ENCODE assay signal across 8 cellular contexts in the genomic region with DNA sequence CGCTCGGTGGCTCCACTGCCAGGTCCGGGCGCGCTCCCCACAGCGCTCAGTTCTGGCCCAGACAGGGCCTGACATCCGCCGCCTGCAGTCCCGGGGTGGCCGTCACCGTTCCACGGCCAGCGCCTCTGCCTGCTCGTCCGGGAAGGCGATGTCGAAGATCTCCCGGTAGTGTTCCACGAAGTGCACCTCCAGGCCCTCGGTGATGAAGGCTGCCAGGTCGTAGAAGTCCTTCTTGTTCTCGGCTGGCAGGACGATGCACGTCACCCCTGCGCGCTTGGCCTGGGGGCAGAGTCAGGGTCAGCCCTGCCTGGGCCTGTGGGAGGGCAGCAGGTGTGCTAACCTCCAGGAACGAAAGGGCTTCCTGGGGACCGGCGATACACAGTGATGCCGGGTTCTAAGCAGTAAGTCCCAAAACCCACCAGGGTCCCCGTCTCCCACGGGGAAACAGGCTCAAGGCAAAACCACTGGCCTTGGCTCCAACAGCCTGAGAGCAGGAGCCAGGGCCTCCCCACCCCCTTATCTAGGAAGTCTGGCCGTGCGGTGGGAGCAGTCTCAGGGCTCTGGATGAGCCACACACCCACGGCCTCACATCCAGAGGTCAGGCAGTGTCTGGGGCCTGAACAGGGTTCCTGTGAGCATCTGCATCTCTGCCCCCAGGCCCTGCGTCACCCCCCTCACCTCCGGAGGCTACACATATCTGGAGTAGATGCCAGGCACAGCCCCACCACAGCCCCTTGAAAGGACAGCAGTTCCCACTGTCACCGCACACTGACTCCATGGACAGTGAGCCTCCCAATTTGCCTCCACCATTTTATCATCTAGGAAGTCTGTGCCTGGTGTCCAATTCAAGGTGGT. TPM values are rescaled to one million over a fixed set of nuclear protein-coding genes. Genes with fewer than 3 reads are reported as not detected.
DNase-seq lines count a peak whose midpoint lies in the region; ATAC-seq, FAIRE-seq and TF ChIP-seq lines count a peak whose summit lies in the region.

No MANE protein-coding gene starts in this region.

- H3K9ac ChIP-seq in smooth muscle cell (ENCODE audit: low read depth): peak overlapping the region; percentile 88

- ATAC-seq in GM18873 (IDR thresholded peaks at IDR 0.05; ENCODE audit: low FRiP score, unreplicated experiment): no peak
- ATAC-seq in GM19324 (IDR thresholded peaks at IDR 0.05; ENCODE audit: low FRiP score, unreplicated experiment): no peak

- TF ChIP-seq POLR2A in GM12892 (IDR thresholded peaks at IDR 0.05; ENCODE audit: low read depth, low read length): peak; percentile 50; the same call in 1 of the 2 replicates

- H3K4me1 ChIP-seq in SJSA1 (replicated peaks): peaks cover 17% of the 10 kb centered on the region
- H3K4me1 ChIP-seq in esophagus (ENCODE audit: control insufficient read depth in 2 of 2, insufficient read depth in 2 of 2, low read length in 1 of 2): peaks cover 0 to 19% of the 10 kb centered on the region in 2 donors
- H3K4me1 ChIP-seq in smooth muscle cell (ENCODE audit: low read depth): peaks cover 10% of the 10 kb centered on the region

- H3K9me3 ChIP-seq in SJSA1 (replicated peaks) (0 out of 2 replicates have a peak, but pooled peaks cover 2% of the 10 kb centered on the region), esophagus (ENCODE audit: control insufficient read depth in 2 of 2, insufficient read depth in 1 of 2, low read depth in 1 of 2, low read length in 1 of 2) (no peaks in the 10 kb centered on the region), smooth muscle cell (replicated peaks; ENCODE audit: low read depth) (no peaks in the 10 kb centered on the region)

- H3K36me3 ChIP-seq in SJSA1 (peaks cover 70% of the 10 kb centered on the region), esophagus (ENCODE audit: control insufficient read depth in 2 of 2, insufficient read depth in 2 of 2, low read length in 1 of 2) (peaks cover 18 to 57% of the 10 kb centered on the region in 2 donors), smooth muscle cell (ENCODE audit: low read depth) (no peaks in the 10 kb centered on the region)

- FAIRE-seq in GM12892 (lab: Jason Lieb, UNC): no peak

- H3K27ac ChIP-seq in SJSA1 (no peak overlapping the region), esophagus (ENCODE audit: low read depth in 2 of 2, low read length in 1 of 2) (peak overlapping the region; percentile 95 to 97), smooth muscle cell (ENCODE audit: low read depth) (peak overlapping the region; percentile 69)

- DNase-seq in GM12892 (ENCODE audit: insufficient read length) (no peak), SJSA1 (ENCODE audit: low read depth in 1 of 2, low spot score in 2 of 2) (peak in 1 of 2 experiments; percentile 45), smooth muscle cell (lab: John Stamatoyannopoulos, UW; ENCODE audit: unreplicated experiment) (no peak), GM10266 (ENCODE audit: extremely low spot score) (no peak)
- DNase-seq in activated effector memory CD4-positive, alpha-beta T cell treated with Interleukin-2 at 50 U/mL for 16 hours: no peak

- TF ChIP-seq CTCF in smooth muscle cell (IDR thresholded peaks at IDR 0.05; ENCODE audit: borderline replicate concordance, insufficient read depth, poor library complexity, severe bottlenecking) (no peak), GM10266 (IDR thresholded peaks at IDR 0.05; ENCODE audit: control insufficient read depth, insufficient read depth, low read depth, missing control alignments) (no peak)

- H3F3A ChIP-seq in smooth muscle cell (ENCODE audit: low read depth): peaks cover 14% of the 10 kb centered on the region

- no peak overlapping the region for H2AFZ ChIP-seq in smooth muscle cell (ENCODE audit: low read depth)

- 39 to 42% methylated on average over 38 of the region's 38 CpGs for WGBS in esophagus, 2 donors
- 85% methylated on average over 38 of the region's 38 CpGs for WGBS in smooth muscle cell (ENCODE audit: low lambda C conversion rate)

- H3K27me3 ChIP-seq in SJSA1 (replicated peaks): no peaks in the 10 kb centered on the region
- no peaks in the 10 kb centered on the region for H3K27me3 ChIP-seq in esophagus (ENCODE audit: control insufficient read depth in 1 of 2, insufficient read depth in 2 of 2, low read length in 2 of 2)
- no peaks in the 10 kb centered on the region for H3K27me3 ChIP-seq in smooth muscle cell (ENCODE audit: low read depth)

- peaks cover 70% of the 10 kb centered on the region for H4K20me1 ChIP-seq in smooth muscle cell (ENCODE audit: low read depth)

- peaks cover 58% of the 10 kb centered on the region for H3K79me2 ChIP-seq in smooth muscle cell (ENCODE audit: low read depth)

- H3K4me2 ChIP-seq in smooth muscle cell: peak overlapping the region; percentile 90

- peak overlapping the region; percentile 82 for H3K4me3 ChIP-seq in SJSA1
- H3K4me3 ChIP-seq in esophagus (ENCODE audit: low read depth in 1 of 2, low read length in 2 of 2): peak overlapping the region; percentile 36 to 82
- H3K4me3 ChIP-seq in smooth muscle cell: peak overlapping the region; percentile 74

RNA-seq across cellular contexts. Expression of a gene that starts 2.1 kb away (rescaled TPM):
- polyA plus RNA-seq in GM12892 (2012; ENCODE audit: missing spikeins): 2,487 TPM
- total RNA-seq in SJSA1 (2014; rRNA removed; shearing (Covaris generic)): 527 and 600 TPM in 2 replicates
- 1,000 to 10,000 TPM; 1,315 to 1,592 TPM for polyA plus RNA-seq in esophagus
- total RNA-seq in smooth muscle cell: 591 and 641 TPM in 2 replicates
- polyA plus RNA-seq in smooth muscle cell: 1,079 and 1,182 TPM in 2 replicates

RNA-seq across cellular contexts. Expression of a gene that starts 11.3 kb away (rescaled TPM):
- polyA plus RNA-seq in GM12892 (2012; ENCODE audit: missing spikeins): 2.0 TPM
- 2.1 and 5.2 TPM in 2 replicates for total RNA-seq in SJSA1 (2014; rRNA removed; shearing (Covaris generic))
- polyA plus RNA-seq in esophagus: 1 to 10 TPM; 3.8 to 4.1 TPM
- 10.3 and 28.0 TPM in 2 replicates for total RNA-seq in smooth muscle cell
- polyA plus RNA-seq in smooth muscle cell: 28.4 and 28.5 TPM in 2 replicates

RNA-seq across cellular contexts. Expression of a gene that starts 11.8 kb away (rescaled TPM):
- 37.6 TPM for polyA plus RNA-seq in GM12892 (2012; ENCODE audit: missing spikeins)
- 48.9 and 58.3 TPM in 2 replicates for total RNA-seq in SJSA1 (2014; rRNA removed; shearing (Covaris generic))
- 100 to 1,000 TPM in 1 of 2 donors, 10 to 100 TPM in 1; 86.8 to 104 TPM for polyA plus RNA-seq in esophagus
- total RNA-seq in smooth muscle cell: 29.8 and 45.2 TPM in 2 replicates
- 143 and 151 TPM in 2 replicates for polyA plus RNA-seq in smooth muscle cell

RNA-seq across cellular contexts. Expression of a gene that starts 27.8 kb away (rescaled TPM):
- polyA plus RNA-seq in GM12892 (2012; ENCODE audit: missing spikeins): 45.9 TPM
- 95.6 and 116 TPM in 2 replicates for total RNA-seq in SJSA1 (2014; rRNA removed; shearing (Covaris generic))
- polyA plus RNA-seq in esophagus (10 to 100 TPM; 19.3 to 36.1 TPM), smooth muscle cell (67.7 and 82.6 TPM in 2 replicates)
- total RNA-seq in smooth muscle cell: 30.2 and 31.6 TPM in 2 replicates

RNA-seq across cellular contexts. Expression of a gene that starts 28.3 kb away (rescaled TPM):
- not detected for polyA plus RNA-seq in GM12892 (2012; ENCODE audit: missing spikeins)
- total RNA-seq in SJSA1 (2014; rRNA removed; shearing (Covaris generic)): not detected in 2 replicates
- polyA plus RNA-seq in esophagus (not detected), smooth muscle cell (not detected in 2 replicates)
- total RNA-seq in smooth muscle cell: not detected in 2 replicates
